8 cellular contexts compared by ENCODE assay signal in genomic region chr3:184354121-184354728, GRCh38. TPM values are rescaled to one million over a fixed set of nuclear protein-coding genes. Genes with fewer than 3 reads are reported as not detected.
DNase-seq lines count a peak whose midpoint lies in the region; ATAC-seq and TF ChIP-seq lines count a peak whose summit lies in the region.

No MANE protein-coding gene starts in this region.

- H3K27me3 ChIP-seq in upper lobe of left lung, result no peaks in the 10 kb centered on the region

- H3K4me1 ChIP-seq in upper lobe of left lung, result no peaks in the 10 kb centered on the region

- no peak overlapping the region for H3K27ac ChIP-seq in upper lobe of left lung

- H3K36me3 Mint-ChIP-seq in endothelial cell (ENCODE audit: low read depth, unreplicated experiment) (peaks cover 10% of the 10 kb centered on the region), nephron progenitor cell (ENCODE audit: low read depth) (peaks cover 18% of the 10 kb centered on the region)

- H3K4me3 Mint-ChIP-seq in endothelial cell (ENCODE audit: unreplicated experiment) (no peak overlapping the region), nephron progenitor cell (no peak overlapping the region)

- H3K4me1 Mint-ChIP-seq in endothelial cell (ENCODE audit: unreplicated experiment) (no peaks in the 10 kb centered on the region), nephron progenitor cell (peaks cover 37% of the 10 kb centered on the region)

- H3K9me3 ChIP-seq in upper lobe of left lung, result no peaks in the 10 kb centered on the region

- 34 to 53% methylated on average over 2 to 3 of the region's 18 CpGs for WGBS in upper lobe of left lung, 2 donors

- DNase-seq in ELR (ENCODE audit: low read depth) (peak; percentile 51), HuH-7.5 (ENCODE audit: low spot score) (peak; percentile 64), endothelial cell (ENCODE audit: low spot score) (peak; percentile 74), nephron progenitor cell (peak; percentile 82), upper lobe of left lung (peak in 1 of 2 donors; percentile 39)
- DNase-seq in activated CD4-positive, alpha-beta T cell treated with anti-CD3 and anti-CD28 coated beads, Interleukin-2, amount 50 U/mL, for 4 hours, result peak; percentile 59 to 63

- TF ChIP-seq EP300 in upper lobe of left lung (IDR thresholded peaks at IDR 0.05), result no peak

- no peak overlapping the region for H3K27ac Mint-ChIP-seq in endothelial cell (ENCODE audit: unreplicated experiment)
- H3K27ac Mint-ChIP-seq in nephron progenitor cell, result no peak overlapping the region

- TF ChIP-seq POLR2A in upper lobe of left lung (IDR thresholded peaks at IDR 0.05), result no peak

- TF ChIP-seq CTCF in endothelial cell (IDR thresholded peaks at IDR 0.05; ENCODE audit: unreplicated experiment) (peak; percentile 72), nephron progenitor cell (IDR thresholded peaks at IDR 0.05) (peak; percentile 70), upper lobe of left lung (IDR thresholded peaks at IDR 0.05) (peak; percentile 56 to 77 (median 68))

- no peak overlapping the region for H3K4me3 ChIP-seq in upper lobe of left lung

- ATAC-seq in upper lobe of left lung (ENCODE audit: low FRiP score in 2 of 2), result peak; percentile 26 to 62
- no peak for ATAC-seq in GM21528 (IDR thresholded peaks at IDR 0.05; ENCODE audit: low FRiP score, unreplicated experiment)
- ATAC-seq in HG02571 (IDR thresholded peaks at IDR 0.05; ENCODE audit: unreplicated experiment), result no peak

- peaks cover 0 to 17% (median 0%) of the 10 kb centered on the region in 4 donors for H3K36me3 ChIP-seq in upper lobe of left lung

- H3K27me3 Mint-ChIP-seq in endothelial cell (ENCODE audit: unreplicated experiment) (no peaks in the 10 kb centered on the region), nephron progenitor cell (ENCODE audit: low read depth, poor library complexity) (peaks cover 3% of the 10 kb centered on the region)

- H3K9me3 Mint-ChIP-seq in endothelial cell (ENCODE audit: unreplicated experiment) (no peaks in the 10 kb centered on the region), nephron progenitor cell (no peaks in the 10 kb centered on the region)

RNA-seq across cellular contexts. Expression of gene CLCN2, which starts 7.2 kb away (rescaled TPM):
- total RNA-seq in endothelial cell (ENCODE audit: unreplicated experiment) (6.3 TPM), upper lobe of left lung (10 to 100 TPM in 1 of 6 donors, 1 to 10 TPM in 5; 3.0 to 14.7 (median 5.3) TPM)

RNA-seq across cellular contexts. Expression of gene POLR2H, which starts 7.3 kb away (rescaled TPM):
- total RNA-seq in endothelial cell (ENCODE audit: unreplicated experiment) (56.1 TPM), upper lobe of left lung (100 to 1,000 TPM in 1 of 6 donors, 10 to 100 TPM in 5; 41.4 to 235 (median 66.2) TPM)

RNA-seq across cellular contexts. Expression of gene FAM131A, which starts 16.8 kb away (rescaled TPM):
- total RNA-seq in endothelial cell (ENCODE audit: unreplicated experiment) (15.8 TPM), upper lobe of left lung (10 to 100 TPM; 14.8 to 52.7 (median 25.2) TPM)

RNA-seq across cellular contexts. Expression of gene THPO, which starts 23.8 kb away (rescaled TPM):
- total RNA-seq in endothelial cell (ENCODE audit: unreplicated experiment) (0.28 TPM), upper lobe of left lung (under 1 TPM in 2 of 6 donors, not detected in 4; 0.14 to 0.84 TPM)

RNA-seq across cellular contexts. Expression of gene CHRD, which starts 25.6 kb away (rescaled TPM):
- total RNA-seq in endothelial cell (ENCODE audit: unreplicated experiment) (2.4 TPM), upper lobe of left lung (10 to 100 TPM in 1 of 6 donors, 1 to 10 TPM in 5; 2.1 to 40.9 (median 4.3) TPM)

Comparison
In these comparisons a context has a peak if more than half of its experiments do, and no peak if none do; other contexts are left out.
1. ATAC-seq: peak in upper lobe of left lung (2 of 2); none in GM21528 (single experiment) and HG02571 (single experiment).
2. Peak in every context shown above with its lines, with median percentiles within 50 percentile points of each other: CTCF ChIP-seq.